In genomic region chr6:10658910-10659696, GRCh38 we compare ENCODE assay signal across 11 cellular contexts. TPM values are rescaled to one million over a fixed set of nuclear protein-coding genes. Genes with fewer than 3 reads are reported as not detected.
A peak's percentile ranks its signal among the peaks of the same experiment; 100 is the strongest.
DNase-seq lines count a peak whose midpoint lies in the region; ATAC-seq lines count a peak whose summit lies in the region.
"Had no signal": no experiment of that assay in that cellular context is flagged by ENCODE, and none has a peak within 500 bp of the region (broad histone marks: within the 10 kb centered on the region; RNA-seq: fewer than 3 reads in every experiment).

No MANE protein-coding gene starts in this region.

- H3K36me3 ChIP-seq in iPS-15b (ENCODE audit: control insufficient read depth, insufficient read depth, low read length) = no peaks in the 10 kb centered on the region
- no peaks in the 10 kb centered on the region for H3K36me3 ChIP-seq in subcutaneous abdominal adipose tissue (ENCODE audit: control insufficient read depth in 5 of 5, insufficient read depth in 5 of 5, low read length in 5 of 5)
- H3K36me3 ChIP-seq: BLaER1, neutrophil had no signal

- H3K9ac ChIP-seq in iPS-15b (ENCODE audit: low read depth, low read length) (no peak overlapping the region), subcutaneous abdominal adipose tissue (ENCODE audit: low read length in 5 of 5) (no peak overlapping the region)
- H3K9ac ChIP-seq: BLaER1 had no signal

- DNase-seq in activated CD8-positive, alpha-beta memory T cell treated with anti-CD3 and anti-CD28 coated beads, Interleukin-2, amount 10 ng/mL, durations not matched to agents 7 days and 5 days = no peak
- no peak for DNase-seq in activated CD8-positive, alpha-beta memory T cell treated with anti-CD3 and anti-CD28 coated beads, Interleukin-2, amount 50 U/mL, for 48 hours
- DNase-seq in activated CD4-positive, alpha-beta memory T cell treated with anti-CD3 and anti-CD28 coated beads, Interleukin-2, amount 10 ng/mL, durations not matched to agents 7 days and 5 days = no peak
- DNase-seq in T-helper 2 cell = no peak
- no peak for DNase-seq in C1 segment of cervical spinal cord (lab: John Stamatoyannopoulos, UW)
- DNase-seq: NCI-H2171 had no signal

- H3K4me1 Mint-ChIP-seq in activated CD8-positive, alpha-beta memory T cell treated with anti-CD3 and anti-CD28 coated beads, Interleukin-2, amount 10 ng/mL, durations not matched to agents 7 days and 5 days = peaks cover 14% of the 10 kb centered on the region
- H3K4me1 Mint-ChIP-seq in activated CD4-positive, alpha-beta memory T cell treated with anti-CD3 and anti-CD28 coated beads, Interleukin-2, amount 10 ng/mL, durations not matched to agents 7 days and 5 days = peaks cover 15% of the 10 kb centered on the region

- H3K36me3 Mint-ChIP-seq in activated CD8-positive, alpha-beta memory T cell treated with anti-CD3 and anti-CD28 coated beads, Interleukin-2, amount 10 ng/mL, durations not matched to agents 7 days and 5 days = no peaks in the 10 kb centered on the region
- H3K36me3 Mint-ChIP-seq in activated CD4-positive, alpha-beta memory T cell treated with anti-CD3 and anti-CD28 coated beads, Interleukin-2, amount 10 ng/mL, durations not matched to agents 7 days and 5 days (ENCODE audit: low read depth) = no peaks in the 10 kb centered on the region

- peaks cover 22% of the 10 kb centered on the region for H3K27me3 Mint-ChIP-seq in activated CD8-positive, alpha-beta memory T cell treated with anti-CD3 and anti-CD28 coated beads, Interleukin-2, amount 10 ng/mL, durations not matched to agents 7 days and 5 days
- peaks cover 11% of the 10 kb centered on the region for H3K27me3 Mint-ChIP-seq in activated CD4-positive, alpha-beta memory T cell treated with anti-CD3 and anti-CD28 coated beads, Interleukin-2, amount 10 ng/mL, durations not matched to agents 7 days and 5 days

- no peak overlapping the region for H3K27ac Mint-ChIP-seq in activated CD8-positive, alpha-beta memory T cell treated with anti-CD3 and anti-CD28 coated beads, Interleukin-2, amount 10 ng/mL, durations not matched to agents 7 days and 5 days
- H3K27ac Mint-ChIP-seq in activated CD4-positive, alpha-beta memory T cell treated with anti-CD3 and anti-CD28 coated beads, Interleukin-2, amount 10 ng/mL, durations not matched to agents 7 days and 5 days = no peak overlapping the region

- CTCF ChIA-PET in activated CD8-positive, alpha-beta memory T cell treated with anti-CD3 and anti-CD28 coated beads, Interleukin-2, amount 10 ng/mL, durations not matched to agents 7 days and 5 days (lab: Charles Lee) = no interaction called here
- CTCF ChIA-PET in activated CD4-positive, alpha-beta memory T cell treated with anti-CD3 and anti-CD28 coated beads, Interleukin-2, amount 10 ng/mL, durations not matched to agents 7 days and 5 days (lab: Charles Lee) = no interaction called here

- H3K4me3 Mint-ChIP-seq in activated CD8-positive, alpha-beta memory T cell treated with anti-CD3 and anti-CD28 coated beads, Interleukin-2, amount 10 ng/mL, durations not matched to agents 7 days and 5 days = peak overlapping the region; percentile 53
- H3K4me3 Mint-ChIP-seq in activated CD4-positive, alpha-beta memory T cell treated with anti-CD3 and anti-CD28 coated beads, Interleukin-2, amount 10 ng/mL, durations not matched to agents 7 days and 5 days = peak overlapping the region; percentile 59

- peak; percentile 13 for ATAC-seq in activated CD8-positive, alpha-beta memory T cell treated with anti-CD3 and anti-CD28 coated beads, Interleukin-2, amount 10 ng/mL, durations not matched to agents 7 days and 5 days
- no peak for ATAC-seq in HG02981 (IDR thresholded peaks at IDR 0.05; ENCODE audit: unreplicated experiment)

- H3K9me3 Mint-ChIP-seq in activated CD8-positive, alpha-beta memory T cell treated with anti-CD3 and anti-CD28 coated beads, Interleukin-2, amount 10 ng/mL, durations not matched to agents 7 days and 5 days (ENCODE audit: low read depth) = no peaks in the 10 kb centered on the region
- H3K9me3 Mint-ChIP-seq in activated CD4-positive, alpha-beta memory T cell treated with anti-CD3 and anti-CD28 coated beads, Interleukin-2, amount 10 ng/mL, durations not matched to agents 7 days and 5 days = no peaks in the 10 kb centered on the region

- H3K4me1 ChIP-seq in iPS-15b (ENCODE audit: control insufficient read depth, insufficient read depth, low read length) = no peaks in the 10 kb centered on the region
- H3K4me1 ChIP-seq in subcutaneous abdominal adipose tissue (ENCODE audit: control insufficient read depth in 5 of 5, insufficient read depth in 5 of 5, low read length in 5 of 5) = no peaks in the 10 kb centered on the region

- H3K27ac ChIP-seq in subcutaneous abdominal adipose tissue (ENCODE audit: low read depth, low read length) = no peak overlapping the region
- H3K27ac ChIP-seq: BLaER1, neutrophil had no signal

- POLR2A ChIA-PET in activated CD4-positive, alpha-beta memory T cell treated with anti-CD3 and anti-CD28 coated beads, Interleukin-2, amount 10 ng/mL, durations not matched to agents 7 days and 5 days (lab: Charles Lee) = interaction anchor here (1.2 kb wide), 1 partner anchor 61 kb away, joined by 3 read pairs; no protein-coding TSS in a partner anchor

- H3K4me3 ChIP-seq in iPS-15b (ENCODE audit: low read depth, low read length) (peak overlapping the region; percentile 51), subcutaneous abdominal adipose tissue (ENCODE audit: low read depth in 1 of 5, low read length in 5 of 5) (peak overlapping the region in 3 of 5 donors; percentile 22 to 55 (median 48))
- H3K4me3 ChIP-seq: BLaER1 had no signal

- H3K27me3 ChIP-seq in iPS-15b (ENCODE audit: control insufficient read depth, insufficient read depth, low read length) (no peaks in the 10 kb centered on the region), subcutaneous abdominal adipose tissue (ENCODE audit: control insufficient read depth in 5 of 5, insufficient read depth in 4 of 5, low read length in 5 of 5) (peaks cover 0 to 4% (median 0%) of the 10 kb centered on the region in 5 donors)
- H3K27me3 ChIP-seq: BLaER1 had no signal

- H3K9me3 ChIP-seq in iPS-15b (ENCODE audit: control insufficient read depth, insufficient read depth, low read length) (no peaks in the 10 kb centered on the region), subcutaneous abdominal adipose tissue (ENCODE audit: control insufficient read depth in 5 of 5, low read length in 5 of 5) (no peaks in the 10 kb centered on the region)
- H3K9me3 ChIP-seq: neutrophil had no signal

RNA-seq across cellular contexts. Expression of gene C6orf52, which starts 35.3 kb away (rescaled TPM):
- total RNA-seq in activated CD8-positive, alpha-beta memory T cell treated with anti-CD3 and anti-CD28 coated beads, Interleukin-2, amount 10 ng/mL, durations not matched to agents 7 days and 5 days = 1 to 10 TPM; 2.5 to 2.7 TPM
- 1 to 10 TPM in 1 of 2 experiments, under 1 TPM in 1; 0.88 to 1.6 TPM for total RNA-seq in activated CD4-positive, alpha-beta memory T cell treated with anti-CD3 and anti-CD28 coated beads, Interleukin-2, amount 10 ng/mL, durations not matched to agents 7 days and 5 days

RNA-seq across cellular contexts. Expression of gene PAK1IP1, which starts 35.7 kb away (rescaled TPM):
- 10 to 100 TPM; 13.1 to 22.8 TPM for total RNA-seq in activated CD8-positive, alpha-beta memory T cell treated with anti-CD3 and anti-CD28 coated beads, Interleukin-2, amount 10 ng/mL, durations not matched to agents 7 days and 5 days
- 10 to 100 TPM; 10.1 to 10.9 TPM for total RNA-seq in activated CD4-positive, alpha-beta memory T cell treated with anti-CD3 and anti-CD28 coated beads, Interleukin-2, amount 10 ng/mL, durations not matched to agents 7 days and 5 days
